Comparison of ENCODE assay signal across 8 cellular contexts in the genomic region with DNA sequence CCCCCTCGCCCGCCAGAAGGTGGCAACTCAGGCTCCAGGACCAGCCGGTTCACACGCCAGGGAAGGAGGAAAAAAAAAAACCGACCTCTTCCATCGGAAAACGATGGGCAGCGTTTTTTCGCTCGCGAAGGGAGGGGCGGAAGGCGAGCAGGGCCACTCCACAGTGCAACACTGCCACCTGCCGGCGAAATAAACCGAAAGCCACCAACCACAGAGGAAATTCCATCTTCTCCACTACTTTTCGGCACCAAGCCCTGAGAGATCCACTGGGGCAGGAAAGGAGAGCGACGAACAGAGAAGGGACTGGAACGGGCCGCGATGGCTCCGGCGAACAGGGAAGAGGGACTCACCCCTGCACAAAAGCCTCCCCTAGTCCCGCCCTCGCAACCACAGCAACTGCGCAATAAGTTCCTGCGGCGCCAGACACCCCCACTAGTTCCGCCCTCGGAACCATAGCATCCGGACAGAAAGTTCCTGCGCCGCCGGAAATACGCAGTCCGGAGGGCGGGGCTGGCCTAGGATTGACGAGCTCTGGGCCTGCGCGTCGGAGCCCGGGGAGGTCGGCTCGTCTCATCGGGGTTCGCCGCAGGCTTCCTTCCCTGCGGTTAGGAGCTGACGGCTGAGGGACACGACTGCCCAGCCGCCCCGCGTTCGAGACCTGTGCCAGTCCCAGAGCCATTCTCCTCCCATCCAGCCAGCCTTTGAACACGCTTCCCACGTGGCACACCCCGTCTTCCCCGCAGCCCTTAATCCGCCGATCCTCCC. TPM values are rescaled to one million over a fixed set of nuclear protein-coding genes. Genes with fewer than 3 reads are reported as not detected.
DNase-seq lines count a peak whose midpoint lies in the region; ATAC-seq and TF ChIP-seq lines count a peak whose summit lies in the region.

No MANE protein-coding gene starts in this region.

- 0% methylated on average over 4 to 43 of the region's 61 CpGs for WGBS in testis, 2 donors

- no peaks in the 10 kb centered on the region for H3K9me3 ChIP-seq in testis

- H3K27ac ChIP-seq in testis, result peak overlapping the region; percentile 83 to 89

- DNase-seq in GM10266 (ENCODE audit: extremely low spot score) (peak; percentile 68), NAMALWA (ENCODE audit: low spot score) (peak; percentile 90), SK-MEL-5 (ENCODE audit: low read depth, low spot score) (peak; percentile 93), germinal center (ENCODE audit: low spot score) (peak; percentile 82), omental fat pad (ENCODE audit: low spot score) (peak; percentile 99), testis (peak; percentile 93)
- peak; percentile 93 for DNase-seq in activated naive CD4-positive, alpha-beta T cell treated with anti-CD3 and anti-CD28 coated beads, Interleukin-2, amount 10 ng/mL, durations not matched to agents 7 days and 5 days

- peak overlapping the region; percentile 96 for H3K27ac Mint-ChIP-seq in activated naive CD4-positive, alpha-beta T cell treated with anti-CD3 and anti-CD28 coated beads, Interleukin-2, amount 10 ng/mL, durations not matched to agents 7 days and 5 days

- ATAC-seq in HG02571 (IDR thresholded peaks at IDR 0.05; ENCODE audit: unreplicated experiment) (peak; percentile 96), omental fat pad (ENCODE audit: low FRiP score) (peak; percentile 98)

- H3K4me1 ChIP-seq in testis, result no peaks in the 10 kb centered on the region

- in situ Hi-C loops in SK-MEL-5 (cut with HindIII; ENCODE audit: low pct_unique_long_range_greater_than_20kb, low sequenced_read_pairs), result no loop called here

- TF ChIP-seq CTCF in GM10266 (IDR thresholded peaks at IDR 0.05; ENCODE audit: control insufficient read depth, insufficient read depth, low read depth, missing control alignments) (peak; percentile 70), omental fat pad (IDR thresholded peaks at IDR 0.05) (peak in 2 of 3 donors; percentile 88 to 97), testis (IDR thresholded peaks at IDR 0.05) (peak; percentile 81 to 95 (median 92))

- peaks cover 12% of the 10 kb centered on the region for H3K4me1 Mint-ChIP-seq in activated naive CD4-positive, alpha-beta T cell treated with anti-CD3 and anti-CD28 coated beads, Interleukin-2, amount 10 ng/mL, durations not matched to agents 7 days and 5 days

- no peaks in the 10 kb centered on the region for H3K27me3 ChIP-seq in testis

- H3K4me3 ChIP-seq in testis, result peak overlapping the region; percentile 56 to 70

- CTCF ChIA-PET in activated naive CD4-positive, alpha-beta T cell treated with anti-CD3 and anti-CD28 coated beads, Interleukin-2, amount 10 ng/mL, durations not matched to agents 7 days and 5 days (lab: Charles Lee), result no interaction called here

- no peaks in the 10 kb centered on the region for H3K36me3 ChIP-seq in testis (ENCODE audit: low read depth, missing control alignments)

- peak overlapping the region; percentile 80 for H3K4me3 Mint-ChIP-seq in activated naive CD4-positive, alpha-beta T cell treated with anti-CD3 and anti-CD28 coated beads, Interleukin-2, amount 10 ng/mL, durations not matched to agents 7 days and 5 days

- TF ChIP-seq POLR2A in testis (IDR thresholded peaks at IDR 0.05), result no peak

- peaks cover 11% of the 10 kb centered on the region for H3K27me3 Mint-ChIP-seq in activated naive CD4-positive, alpha-beta T cell treated with anti-CD3 and anti-CD28 coated beads, Interleukin-2, amount 10 ng/mL, durations not matched to agents 7 days and 5 days

- no peaks in the 10 kb centered on the region for H3K9me3 Mint-ChIP-seq in activated naive CD4-positive, alpha-beta T cell treated with anti-CD3 and anti-CD28 coated beads, Interleukin-2, amount 10 ng/mL, durations not matched to agents 7 days and 5 days

- peaks cover 5% of the 10 kb centered on the region for H3K36me3 Mint-ChIP-seq in activated naive CD4-positive, alpha-beta T cell treated with anti-CD3 and anti-CD28 coated beads, Interleukin-2, amount 10 ng/mL, durations not matched to agents 7 days and 5 days

- intact Hi-C loops in testis (cut with DNase I; ENCODE audit: low total_unique reads), result no loop called here

RNA-seq across cellular contexts. Expression of a gene that starts 23.4 kb away (rescaled TPM):
- 3.1 and 5.5 TPM in 2 replicates for total RNA-seq in SK-MEL-5 (2014; rRNA removed; shearing (Covaris generic))
- polyA plus RNA-seq in SK-MEL-5 (2015; cell fraction: cytosol; rRNA removed), result 12.7 and 13.3 TPM in 2 replicates
- 231 and 283 TPM in 2 replicates for polyA plus RNA-seq in SK-MEL-5 (2015; cell fraction: nucleus; rRNA removed)
- total RNA-seq in omental fat pad (10 to 100 TPM in 3 of 4 donors, 1 to 10 TPM in 1; 9.0 to 43.8 (median 15.2) TPM), testis (10 to 100 TPM; 62.0 to 64.5 TPM)
- 25.6 TPM for polyA plus RNA-seq in testis (ENCODE audit: insufficient read depth, low read depth, low replicate concordance)

RNA-seq across cellular contexts. Expression of a gene that starts 37.8 kb away (rescaled TPM):
- 7.5 and 9.1 TPM in 2 replicates for total RNA-seq in SK-MEL-5 (2014; rRNA removed; shearing (Covaris generic))
- 6.1 and 9.7 TPM in 2 replicates for polyA plus RNA-seq in SK-MEL-5 (2015; cell fraction: cytosol; rRNA removed)
- 68.7 and 118 TPM in 2 replicates for polyA plus RNA-seq in SK-MEL-5 (2015; cell fraction: nucleus; rRNA removed)
- total RNA-seq in omental fat pad (10 to 100 TPM; 21.0 to 25.5 (median 24.5) TPM), testis (10 to 100 TPM; 73.7 to 82.6 TPM)
- polyA plus RNA-seq in testis (ENCODE audit: insufficient read depth, low read depth, low replicate concordance), result 21.4 TPM

Comparison
In these comparisons a context has a peak if more than half of its experiments do, and no peak if none do; other contexts are left out.
1. Peak in every context shown above with its lines: DNase-seq, ATAC-seq, H3K4me3 ChIP-seq and H3K27ac ChIP-seq.